ENCODE assay signal across 8 cellular contexts in genomic region chr4:17511950-17512795, GRCh38.
A peak's percentile ranks its signal among the peaks of the same experiment; 100 is the strongest.
DNase-seq lines count a peak whose midpoint lies in the region; ATAC-seq lines count a peak whose summit lies in the region.

Gene QDPR (minus strand): TSS chr4:17512090. CDS start chr4:17512054, 36 bp downstream.

- peak; percentile 92 for ATAC-seq in GM18868 (IDR thresholded peaks at IDR 0.05; ENCODE audit: unreplicated experiment)
- ATAC-seq in HG03097 (IDR thresholded peaks at IDR 0.05; ENCODE audit: low FRiP score, unreplicated experiment) = peak; percentile 99

- DNase-seq in AG20443 (ENCODE audit: low spot score) = peak; percentile 94
- peak; percentile 33 to 89 for DNase-seq in NCI-H526 (lab: John Stamatoyannopoulos, UW)
- DNase-seq in activated CD8-positive, alpha-beta memory T cell treated with anti-CD3 and anti-CD28 coated beads for 1 hour (ENCODE audit: extremely low read depth in 1 of 2, low read depth in 1 of 2) = peak; percentile 24 to 53
- peak; percentile 43 for DNase-seq in effector CD8-positive, alpha-beta T cell (lab: John Stamatoyannopoulos, UW)
- peak; percentile 90 for DNase-seq in medulla oblongata (ENCODE audit: extremely low spot score)
- peak; percentile 41 for DNase-seq in stimulated activated CD8-positive, alpha-beta memory T cell treated with anti-CD3 and anti-CD28 coated beads, Interleukin-12 subunit alpha, Interleukin-12 subunit beta, amount 100 ng/mL, for 1 hour (ENCODE audit: low read depth)

Comparison
In these comparisons a context has a peak if more than half of its experiments do, and no peak if none do; other contexts are left out.
1. Peak in every context shown above with its lines: DNase-seq and ATAC-seq.
2. DNase-seq: peak in every context shown above with its lines; median percentile 94 in AG20443; 90 in medulla oblongata; 61 in NCI-H526; 43 in effector CD8-positive, alpha-beta T cell; 41 in stimulated activated CD8-positive, alpha-beta memory T cell treated with anti-CD3 and anti-CD28 coated beads, Interleukin-12 subunit alpha, Interleukin-12 subunit beta, amount 100 ng/mL, for 1 hour; 38 in activated CD8-positive, alpha-beta memory T cell treated with anti-CD3 and anti-CD28 coated beads for 1 hour.